13 cellular contexts compared by ENCODE assay signal in genomic region chr4:37748546-37748945, GRCh38.
DNase-seq lines count a peak whose midpoint lies in the region; TF ChIP-seq lines count a peak whose summit lies in the region.
"Had no signal": no experiment of that assay in that cellular context is flagged by ENCODE, and none has a peak within 500 bp of the region (broad histone marks: within the 10 kb centered on the region; RNA-seq: fewer than 3 reads in every experiment).

No MANE protein-coding gene starts in this region.

- H3K27me3 Mint-ChIP-seq in glutamatergic neuron (ENCODE audit: unreplicated experiment) (no peaks in the 10 kb centered on the region), neural progenitor cell (ENCODE audit: insufficient read depth, low read depth) (peaks cover 2% of the 10 kb centered on the region)
- no peaks in the 10 kb centered on the region for H3K27me3 Mint-ChIP-seq in activated naive CD4-positive, alpha-beta T cell treated with anti-CD3 and anti-CD28 coated beads for 36 hours (ENCODE audit: low read depth)

- H3K36me3 Mint-ChIP-seq in glutamatergic neuron (ENCODE audit: unreplicated experiment) (peaks cover 4% of the 10 kb centered on the region), neural progenitor cell (no peaks in the 10 kb centered on the region)
- peaks cover 2% of the 10 kb centered on the region for H3K36me3 Mint-ChIP-seq in activated naive CD4-positive, alpha-beta T cell treated with anti-CD3 and anti-CD28 coated beads for 36 hours (ENCODE audit: low read depth)

- no peaks in the 10 kb centered on the region for H3K79me2 ChIP-seq in neural progenitor cell (ENCODE audit: low read depth)
- H3K79me2 ChIP-seq: hepatocyte had no signal

- H3K36me3 ChIP-seq in neural progenitor cell, result no peaks in the 10 kb centered on the region
- H3K36me3 ChIP-seq: left lung had no signal

- H3K4me1 Mint-ChIP-seq in glutamatergic neuron (ENCODE audit: low read depth, unreplicated experiment), result peaks cover 17% of the 10 kb centered on the region
- peaks cover 12% of the 10 kb centered on the region for H3K4me1 Mint-ChIP-seq in activated naive CD4-positive, alpha-beta T cell treated with anti-CD3 and anti-CD28 coated beads for 36 hours (ENCODE audit: low read depth)
- peaks cover 11% of the 10 kb centered on the region for H3K4me1 Mint-ChIP-seq in neural progenitor cell

- TF ChIP-seq CTCF in glutamatergic neuron (IDR thresholded peaks at IDR 0.05; ENCODE audit: partially characterized antibody, unreplicated experiment) (no peak), neural progenitor cell (IDR thresholded peaks at IDR 0.05) (no peak)

- H3K9me3 Mint-ChIP-seq in glutamatergic neuron (ENCODE audit: unreplicated experiment) (peaks cover 7% of the 10 kb centered on the region), neural progenitor cell (peaks cover 5% of the 10 kb centered on the region)
- H3K9me3 Mint-ChIP-seq in activated naive CD4-positive, alpha-beta T cell treated with anti-CD3 and anti-CD28 coated beads for 36 hours, result peaks cover 4% of the 10 kb centered on the region

- H3K4me2 ChIP-seq in neural progenitor cell, result no peak overlapping the region
- H3K4me2 ChIP-seq: hepatocyte had no signal

- H4K20me1 ChIP-seq in neural progenitor cell (ENCODE audit: low read depth), result no peaks in the 10 kb centered on the region

- H2AFZ ChIP-seq in neural progenitor cell (replicated peaks), result no peak overlapping the region
- H2AFZ ChIP-seq: hepatocyte had no signal

- H3K4me1 ChIP-seq in neural progenitor cell, result no peaks in the 10 kb centered on the region
- H3K4me1 ChIP-seq: psoas muscle had no signal

- no peak overlapping the region for H3K27ac ChIP-seq in neural progenitor cell
- H3K27ac ChIP-seq: hepatocyte, psoas muscle had no signal

- no peak overlapping the region for H3K9ac ChIP-seq in neural progenitor cell

- H3F3A ChIP-seq in neural progenitor cell (ENCODE audit: low read depth), result no peaks in the 10 kb centered on the region

- no peaks in the 10 kb centered on the region for H3K9me3 ChIP-seq in neural progenitor cell (ENCODE audit: low read depth)
- H3K9me3 ChIP-seq: left lung, psoas muscle had no signal

- peak overlapping the region; percentile 44 for H3K4me3 Mint-ChIP-seq in glutamatergic neuron (ENCODE audit: unreplicated experiment)
- H3K4me3 Mint-ChIP-seq in activated naive CD4-positive, alpha-beta T cell treated with anti-CD3 and anti-CD28 coated beads for 36 hours, result no peak overlapping the region
- H3K4me3 Mint-ChIP-seq in neural progenitor cell, result no peak overlapping the region

- DNase-seq in D341Med (ENCODE audit: low spot score) (peak; percentile 35), Kasumi-1 (lab: John Stamatoyannopoulos, UW) (peak; percentile 96 to 98), NCI-H82 (lab: John Stamatoyannopoulos, UW) (peak; percentile 35), glutamatergic neuron (no peak), neural progenitor cell (ENCODE audit: low spot score) (no peak), T-helper 9 cell (no peak)
- DNase-seq in activated naive CD4-positive, alpha-beta T cell treated with anti-CD3 and anti-CD28 coated beads for 36 hours, result no peak
- DNase-seq in stimulated activated CD4-positive, alpha-beta T cell treated with anti-CD3 and anti-CD28 coated beads, Interleukin-2, amount 100 ng/mL, for 48 hours, result no peak
- DNase-seq: activated gamma-delta T cell treated with Interleukin-2 at 50 U/mL for 16 hours; left lung; NK-92 treated with Interleukin-12 subunit alpha and Interleukin-12 subunit beta, amount 100 ng/mL, for 24 hours; psoas muscle had no signal

- H3K27ac Mint-ChIP-seq in glutamatergic neuron (ENCODE audit: unreplicated experiment) (peak overlapping the region; percentile 94), neural progenitor cell (no peak overlapping the region)
- H3K27ac Mint-ChIP-seq in activated naive CD4-positive, alpha-beta T cell treated with anti-CD3 and anti-CD28 coated beads for 36 hours, result no peak overlapping the region

- CTCF ChIA-PET in activated naive CD4-positive, alpha-beta T cell treated with anti-CD3 and anti-CD28 coated beads for 36 hours (lab: Charles Lee), result no interaction called here

- intact Hi-C loops in activated naive CD4-positive, alpha-beta T cell treated with anti-CD3 and anti-CD28 coated beads for 36 hours (cut with micrococcal nuclease), result no loop called here

- H3K27me3 ChIP-seq in neural progenitor cell, result no peaks in the 10 kb centered on the region
- H3K27me3 ChIP-seq: hepatocyte, left lung had no signal

- no peak overlapping the region for H3K4me3 ChIP-seq in neural progenitor cell
- H3K4me3 ChIP-seq: hepatocyte, left lung, psoas muscle had no signal

Comparison
In these comparisons a context has a peak if more than half of its experiments do, and no peak if none do; other contexts are left out.
1. DNase-seq: peak in D341Med (single experiment), Kasumi-1 (2 of 2) and NCI-H82 (single experiment); none in glutamatergic neuron (single experiment), activated naive CD4-positive, alpha-beta T cell treated with anti-CD3 and anti-CD28 coated beads for 36 hours (single experiment), neural progenitor cell (single experiment), T-helper 9 cell (single experiment) and stimulated activated CD4-positive, alpha-beta T cell treated with anti-CD3 and anti-CD28 coated beads, Interleukin-2, amount 100 ng/mL, for 48 hours (0 of 2).